In the genomic region with DNA sequence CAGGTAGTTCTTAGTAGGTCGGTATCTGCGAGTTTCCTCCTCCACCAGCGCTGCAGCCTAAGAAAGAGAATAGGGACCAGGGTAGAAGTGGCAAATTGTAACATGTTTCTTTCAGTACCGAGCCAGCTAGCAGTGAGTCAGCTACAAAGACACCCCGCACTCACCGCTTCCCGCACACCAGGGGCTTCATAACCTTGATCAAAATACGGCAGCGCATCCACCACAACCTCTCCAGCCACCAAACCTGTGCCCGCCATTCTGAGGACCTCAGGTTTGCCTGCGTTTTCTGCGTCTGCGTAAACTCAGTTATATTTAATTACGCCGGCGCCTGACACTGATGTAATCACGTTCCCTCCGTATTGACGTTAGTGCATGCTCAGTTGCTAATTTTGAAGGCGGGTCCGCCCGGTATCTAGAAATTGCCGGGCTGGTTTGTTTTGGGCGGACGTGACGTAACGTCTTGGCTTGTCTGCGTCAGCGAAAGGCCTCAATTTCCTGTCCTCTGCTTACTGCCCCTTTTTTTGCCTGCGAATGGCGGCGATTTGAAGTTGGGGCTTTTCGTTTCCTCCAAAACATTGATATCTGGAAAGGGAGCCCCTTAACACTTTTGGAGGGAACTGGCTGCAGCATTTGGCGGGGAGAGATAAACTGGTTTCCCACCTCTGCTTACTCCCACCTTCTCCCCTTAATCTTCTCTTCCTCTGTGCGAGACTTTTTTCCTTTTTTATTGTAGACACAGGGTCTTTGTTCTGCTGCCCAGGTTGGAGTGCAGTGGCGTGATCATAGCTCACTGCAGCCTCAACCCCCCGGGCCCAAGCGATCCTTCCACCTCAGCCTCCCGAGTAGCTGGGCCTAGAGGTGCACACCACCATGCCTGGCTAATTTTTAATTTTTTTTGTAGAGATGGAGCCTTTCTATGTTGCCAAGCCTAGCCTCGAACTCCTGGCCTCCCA, we compare ENCODE assay signal across 8 cellular contexts. TPM values are rescaled to one million over a fixed set of nuclear protein-coding genes. Genes with fewer than 3 reads are reported as not detected.
DNase-seq lines count a peak whose midpoint lies in the region; ATAC-seq and TF ChIP-seq lines count a peak whose summit lies in the region.

A gene (minus strand): TSS at position 281 of the 953 bp plus-strand sequence. CDS start 24 bp downstream, at position 257.

- no peaks in the 10 kb centered on the region for H3K9me3 Mint-ChIP-seq in activated CD4-positive, alpha-beta memory T cell treated with anti-CD3 and anti-CD28 coated beads for 36 hours

- peaks cover 16% of the 10 kb centered on the region for H3K36me3 Mint-ChIP-seq in activated CD4-positive, alpha-beta memory T cell treated with anti-CD3 and anti-CD28 coated beads for 36 hours

- DNase-seq in CD1c-positive myeloid dendritic cell (ENCODE audit: extremely low spot score) = peak; percentile 98
- DNase-seq in NCI-H82 treated with DMSO at 0.1 percent for 48 hours (lab: John Stamatoyannopoulos, UW; ENCODE audit: unreplicated experiment) = peak; percentile 95
- DNase-seq in activated CD4-positive, alpha-beta memory T cell treated with anti-CD3 and anti-CD28 coated beads for 36 hours = peak; percentile 98
- DNase-seq in dorsolateral prefrontal cortex = peak; percentile 92 to 99 (median 96)
- DNase-seq in stimulated activated CD4-positive, alpha-beta T cell treated with anti-CD3 and anti-CD28 coated beads, Interleukin-4, amount 100 ng/mL, for 24 hours = peak; percentile 96

- peak within 1 kb of the TSS; percentile 85 for H3K4me3 Mint-ChIP-seq in activated CD4-positive, alpha-beta memory T cell treated with anti-CD3 and anti-CD28 coated beads for 36 hours

- POLR2A ChIA-PET in activated CD4-positive, alpha-beta memory T cell treated with anti-CD3 and anti-CD28 coated beads for 36 hours (lab: Charles Lee) = interaction anchor here (0.8 to 1.4 kb wide), 3 partner anchors 14 to 235 kb away, joined by 3 to 8 read pairs (median 3); a partner anchor contains a TSS

- TF ChIP-seq CTCF in dorsolateral prefrontal cortex (IDR thresholded peaks at IDR 0.05 in 54 of 56, conservative IDR thresholded peaks at IDR 0.05 in 2 of 56; ENCODE audit: low read depth in 1 of 56, partially characterized antibody in 56 of 56) = peak in 22 of 56 donors; percentile 5 to 32 (median 18)
- TF ChIP-seq CTCF in liver (IDR thresholded peaks at IDR 0.05; ENCODE audit: low read depth, low read length, missing input control) = no peak

- CTCF ChIA-PET in activated CD4-positive, alpha-beta memory T cell treated with anti-CD3 and anti-CD28 coated beads for 36 hours (lab: Charles Lee) = interaction anchor here (0.8 to 2.8 kb wide), 5 partner anchors 21 to 235 kb away, joined by 3 to 10 read pairs (median 5); a partner anchor contains a TSS

- intact Hi-C loops in activated CD4-positive, alpha-beta memory T cell treated with anti-CD3 and anti-CD28 coated beads for 36 hours (cut with micrococcal nuclease) = loop anchor here (1.0 to 10.0 kb wide), 10 partner anchors 70 to 769 kb away; a partner anchor contains a TSS
- intact Hi-C loops in dorsolateral prefrontal cortex (cut with DNase I) = loop anchor here (2.0 to 10.0 kb wide), 9 partner anchors 69 to 237 kb away; a partner anchor contains a TSS

- H3K27ac ChIP-seq in dorsolateral prefrontal cortex (peak within 1 kb of the TSS; percentile 57 to 98 (median 91)), liver (ENCODE audit: low read depth in 1 of 2, low read length in 2 of 2) (peak within 1 kb of the TSS; percentile 83 to 95)

- TF ChIP-seq RAD21 in liver (IDR thresholded peaks at IDR 0.05) = peak; percentile 51 to 58

- peaks cover 3 to 12% (median 11%) of the 10 kb centered on the region in 4 donors for H3K36me3 ChIP-seq in liver (ENCODE audit: control insufficient read depth in 4 of 4, insufficient read depth in 3 of 4, low read depth in 1 of 4, low read length in 3 of 4)

- peak within 1 kb of the TSS; percentile 83 for H3K27ac Mint-ChIP-seq in activated CD4-positive, alpha-beta memory T cell treated with anti-CD3 and anti-CD28 coated beads for 36 hours

- ATAC-seq in GM19438 (IDR thresholded peaks at IDR 0.05; ENCODE audit: low read depth, unreplicated experiment) (peak; percentile 99), HG03575 (IDR thresholded peaks at IDR 0.05; ENCODE audit: extremely low read depth, insufficient number of reproducible peaks, low FRiP score, unreplicated experiment) (peak; percentile 98)

- 7% methylated on average over 40 of the region's 40 CpGs for WGBS in liver

- no peaks in the 10 kb centered on the region for H3K27me3 ChIP-seq in dorsolateral prefrontal cortex
- H3K27me3 ChIP-seq in liver (ENCODE audit: control insufficient read depth in 4 of 4, insufficient read depth in 4 of 4, low read length in 3 of 4) = no peaks in the 10 kb centered on the region

- no peaks in the 10 kb centered on the region for H3K9me3 ChIP-seq in liver (ENCODE audit: control insufficient read depth in 4 of 4, low read length in 3 of 4)

- H3K4me1 Mint-ChIP-seq in activated CD4-positive, alpha-beta memory T cell treated with anti-CD3 and anti-CD28 coated beads for 36 hours (ENCODE audit: low read depth) = peaks cover 29% of the 10 kb centered on the region

- peaks cover 4 to 16% (median 12%) of the 10 kb centered on the region in 4 donors for H3K4me1 ChIP-seq in liver (ENCODE audit: control insufficient read depth in 4 of 4, insufficient read depth in 4 of 4, low read length in 3 of 4)

- no peaks in the 10 kb centered on the region for H3K27me3 Mint-ChIP-seq in activated CD4-positive, alpha-beta memory T cell treated with anti-CD3 and anti-CD28 coated beads for 36 hours

- H3K4me3 ChIP-seq in dorsolateral prefrontal cortex = peak within 1 kb of the TSS; percentile 50 to 99 (median 80)
- H3K4me3 ChIP-seq in liver (ENCODE audit: low read depth in 1 of 3, low read length in 3 of 3) = peak within 1 kb of the TSS; percentile 76 to 95 (median 89)

- H3K9ac ChIP-seq in liver (ENCODE audit: low read depth in 1 of 2, low read length in 2 of 2) = peak within 1 kb of the TSS; percentile 93 to 100

TF ChIP-seq in liver, 16 proteins besides CTCF, POLR2A, EP300 and RAD21 (continues in another document):
- peak in 1 of 2 donors; percentile 79 for TF ChIP-seq EGR1 (IDR thresholded peaks at IDR 0.05; ENCODE audit: low read depth in 2 of 2)
- peak; percentile 97 for TF ChIP-seq YY1 (IDR thresholded peaks at IDR 0.05)
- TF ChIP-seq JUND (IDR thresholded peaks at IDR 0.05) = peak; percentile 89 to 93
- TF ChIP-seq, protein P1, sequence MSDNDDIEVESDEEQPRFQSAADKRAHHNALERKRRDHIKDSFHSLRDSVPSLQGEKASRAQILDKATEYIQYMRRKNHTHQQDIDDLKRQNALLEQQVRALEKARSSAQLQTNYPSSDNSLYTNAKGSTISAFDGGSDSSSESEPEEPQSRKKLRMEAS (IDR thresholded peaks at IDR 0.05) = peak; percentile 83
- TF ChIP-seq GABPA (IDR thresholded peaks at IDR 0.05 in 1 of 2, conservative IDR thresholded peaks at IDR 0.05 in 1 of 2) = peak; percentile 97 to 98
- peak; percentile 41 to 65 for TF ChIP-seq HNF4A (conservative IDR thresholded peaks at IDR 0.05)
- peak; percentile 73 for TF ChIP-seq TAF1 (conservative IDR thresholded peaks at IDR 0.05)
- TF ChIP-seq RXRA (IDR thresholded peaks at IDR 0.05) = peak in 1 of 2 donors; percentile 55
- TF ChIP-seq, protein P2, sequence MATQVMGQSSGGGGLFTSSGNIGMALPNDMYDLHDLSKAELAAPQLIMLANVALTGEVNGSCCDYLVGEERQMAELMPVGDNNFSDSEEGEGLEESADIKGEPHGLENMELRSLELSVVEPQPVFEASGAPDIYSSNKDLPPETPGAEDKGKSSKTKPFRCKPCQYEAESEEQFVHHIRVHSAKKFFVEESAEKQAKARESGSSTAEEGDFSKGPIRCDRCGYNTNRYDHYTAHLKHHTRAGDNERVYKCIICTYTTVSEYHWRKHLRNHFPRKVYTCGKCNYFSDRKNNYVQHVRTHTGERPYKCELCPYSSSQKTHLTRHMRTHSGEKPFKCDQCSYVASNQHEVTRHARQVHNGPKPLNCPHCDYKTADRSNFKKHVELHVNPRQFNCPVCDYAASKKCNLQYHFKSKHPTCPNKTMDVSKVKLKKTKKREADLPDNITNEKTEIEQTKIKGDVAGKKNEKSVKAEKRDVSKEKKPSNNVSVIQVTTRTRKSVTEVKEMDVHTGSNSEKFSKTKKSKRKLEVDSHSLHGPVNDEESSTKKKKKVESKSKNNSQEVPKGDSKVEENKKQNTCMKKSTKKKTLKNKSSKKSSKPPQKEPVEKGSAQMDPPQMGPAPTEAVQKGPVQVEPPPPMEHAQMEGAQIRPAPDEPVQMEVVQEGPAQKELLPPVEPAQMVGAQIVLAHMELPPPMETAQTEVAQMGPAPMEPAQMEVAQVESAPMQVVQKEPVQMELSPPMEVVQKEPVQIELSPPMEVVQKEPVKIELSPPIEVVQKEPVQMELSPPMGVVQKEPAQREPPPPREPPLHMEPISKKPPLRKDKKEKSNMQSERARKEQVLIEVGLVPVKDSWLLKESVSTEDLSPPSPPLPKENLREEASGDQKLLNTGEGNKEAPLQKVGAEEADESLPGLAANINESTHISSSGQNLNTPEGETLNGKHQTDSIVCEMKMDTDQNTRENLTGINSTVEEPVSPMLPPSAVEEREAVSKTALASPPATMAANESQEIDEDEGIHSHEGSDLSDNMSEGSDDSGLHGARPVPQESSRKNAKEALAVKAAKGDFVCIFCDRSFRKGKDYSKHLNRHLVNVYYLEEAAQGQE (IDR thresholded peaks at IDR 0.05) = peak; percentile 91
- TF ChIP-seq HNF4G (IDR thresholded peaks at IDR 0.05) = no peak
- peak; percentile 71 for TF ChIP-seq SP1 (IDR thresholded peaks at IDR 0.05)
- peak; percentile 79 for TF ChIP-seq FOXA2 (IDR thresholded peaks at IDR 0.05)
- TF ChIP-seq, protein P3, sequence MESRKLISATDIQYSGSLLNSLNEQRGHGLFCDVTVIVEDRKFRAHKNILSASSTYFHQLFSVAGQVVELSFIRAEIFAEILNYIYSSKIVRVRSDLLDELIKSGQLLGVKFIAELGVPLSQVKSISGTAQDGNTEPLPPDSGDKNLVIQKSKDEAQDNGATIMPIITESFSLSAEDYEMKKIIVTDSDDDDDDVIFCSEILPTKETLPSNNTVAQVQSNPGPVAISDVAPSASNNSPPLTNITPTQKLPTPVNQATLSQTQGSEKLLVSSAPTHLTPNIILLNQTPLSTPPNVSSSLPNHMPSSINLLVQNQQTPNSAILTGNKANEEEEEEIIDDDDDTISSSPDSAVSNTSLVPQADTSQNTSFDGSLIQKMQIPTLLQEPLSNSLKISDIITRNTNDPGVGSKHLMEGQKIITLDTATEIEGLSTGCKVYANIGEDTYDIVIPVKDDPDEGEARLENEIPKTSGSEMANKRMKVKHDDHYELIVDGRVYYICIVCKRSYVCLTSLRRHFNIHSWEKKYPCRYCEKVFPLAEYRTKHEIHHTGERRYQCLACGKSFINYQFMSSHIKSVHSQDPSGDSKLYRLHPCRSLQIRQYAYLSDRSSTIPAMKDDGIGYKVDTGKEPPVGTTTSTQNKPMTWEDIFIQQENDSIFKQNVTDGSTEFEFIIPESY (IDR thresholded peaks at IDR 0.05) = peak; percentile 90
- peak; percentile 87 for TF ChIP-seq FOXA1 (IDR thresholded peaks at IDR 0.05)

RNA-seq across cellular contexts. Expression of the gene that starts here (rescaled TPM):
- total RNA-seq in activated CD4-positive, alpha-beta memory T cell treated with anti-CD3 and anti-CD28 coated beads for 36 hours = 10 to 100 TPM; 48.5 to 49.0 TPM
- 10 to 100 TPM; 20.3 to 90.8 (median 49.2) TPM for total RNA-seq in dorsolateral prefrontal cortex
- total RNA-seq in liver = 10 to 100 TPM; 15.7 to 16.8 TPM
- polyA plus RNA-seq in liver = 10 to 100 TPM; 19.1 to 33.5 TPM

Comparison
In these comparisons a context has a peak if more than half of its experiments do, and no peak if none do; other contexts are left out.
1. Peak in every context shown above with its lines: DNase-seq, ATAC-seq, H3K4me3 ChIP-seq and H3K27ac ChIP-seq.